11 cellular contexts compared by ENCODE assay signal in the genomic region with DNA sequence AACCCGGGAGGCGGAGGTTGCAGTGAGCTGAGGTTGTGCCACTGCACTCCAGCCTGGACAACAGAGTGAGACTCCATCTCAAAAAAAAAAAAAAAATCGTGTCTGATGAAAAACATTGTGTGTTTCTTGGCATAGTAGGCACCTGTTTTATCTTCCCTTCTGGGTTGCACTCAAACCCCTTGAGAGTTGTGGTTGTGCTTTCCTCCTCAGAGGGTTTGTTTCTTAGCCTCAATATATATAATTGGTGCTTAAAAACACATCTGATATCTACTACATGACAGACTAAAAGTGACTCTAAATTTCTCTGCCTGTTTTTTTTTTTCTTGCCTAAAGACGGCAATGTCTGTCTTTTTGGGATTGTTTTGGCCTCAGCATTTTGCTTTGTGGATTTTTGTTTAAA. TPM values are rescaled to one million over a fixed set of nuclear protein-coding genes. Genes with fewer than 3 reads are reported as not detected.
DNase-seq lines count a peak whose midpoint lies in the region; ATAC-seq and TF ChIP-seq lines count a peak whose summit lies in the region.
"Had no signal": no experiment of that assay in that cellular context is flagged by ENCODE, and none has a peak within 500 bp of the region (broad histone marks: within the 10 kb centered on the region; RNA-seq: fewer than 3 reads in every experiment).

No MANE protein-coding gene starts in this region.

- CTCF ChIA-PET in CD4-positive, alpha-beta T cell (lab: Charles Lee), result no interaction called here
- CTCF ChIA-PET in SK-N-SH (lab: Yijun Ruan, JAX), result no interaction called here

- no peak for TF ChIP-seq EP300 in SK-N-SH (IDR thresholded peaks at IDR 0.05; ENCODE audit: borderline replicate concordance in 1 of 2, low read depth in 1 of 2, low read length in 1 of 2)

- H3K9me2 ChIP-seq in SU-DHL-6 (replicated peaks; ENCODE audit: insufficient read depth, low read length) (no peaks in the 10 kb centered on the region), SK-N-SH (no peaks in the 10 kb centered on the region)

- H3K79me2 ChIP-seq in SU-DHL-6 (ENCODE audit: insufficient read depth, low read length) (no peaks in the 10 kb centered on the region), SK-N-SH (ENCODE audit: insufficient read depth) (peaks cover 100% of the 10 kb centered on the region)

- peaks cover 0 to 11% (median 0%) of the 10 kb centered on the region in 11 experiments; a peak in 6 of 22 replicates for H3K36me3 ChIP-seq in BLaER1 treated with 17β-estradiol and CSF1 and Interleukin-3, amounts not matched to agents 10 nM and 100 nM
- H3K36me3 ChIP-seq in SU-DHL-6 (ENCODE audit: low read length) (no peaks in the 10 kb centered on the region), SK-N-SH (replicated peaks in 1 of 2; ENCODE audit: control insufficient read depth in 1 of 2, insufficient read depth in 2 of 2, low read length in 1 of 2) (peaks cover 14 to 31% of the 10 kb centered on the region in 2 experiments)
- H3K36me3 ChIP-seq: brain microvascular endothelial cell had no signal

- POLR2A ChIA-PET in CD4-positive, alpha-beta T cell (lab: Charles Lee), result interaction anchor here (2.4 kb wide), 1 partner anchor 35 kb away, joined by 13 read pairs; the partner anchor contains the start of genes NKIRAS1 and RPL15
- POLR2A ChIA-PET in SK-N-SH (lab: Yijun Ruan, JAX), result interaction anchor here (1.7 kb wide), 1 partner anchor 36 kb away, joined by 8 read pairs; the partner anchor contains the start of genes NKIRAS1 and RPL15

- H3K4me1 ChIP-seq in BLaER1 treated with 17β-estradiol and CSF1 and Interleukin-3, amounts not matched to agents 10 nM and 100 nM, result peaks cover 20 to 48% (median 33%) of the 10 kb centered on the region in 10 experiments
- peaks cover 8 to 28% of the 10 kb centered on the region in 2 experiments for H3K4me1 ChIP-seq in SK-N-SH (ENCODE audit: control insufficient read depth in 1 of 2, insufficient read depth in 2 of 2, low read depth in 1 of 2, low read length in 1 of 2)
- H3K4me1 ChIP-seq: foreskin keratinocyte had no signal

- no peaks in the 10 kb centered on the region for H3K27me3 Mint-ChIP-seq in CD4-positive, alpha-beta T cell

- H3K36me3 Mint-ChIP-seq in CD4-positive, alpha-beta T cell (ENCODE audit: low read depth), result peaks cover 55% of the 10 kb centered on the region

- 0 out of 22 replicates have a peak overlapping the region, but pooled peaks of 1 of the 11 experiments have one; percentile 47 for H3K9ac ChIP-seq in BLaER1 treated with 17β-estradiol and CSF1 and Interleukin-3, amounts not matched to agents 10 nM and 100 nM
- no peak overlapping the region for H3K9ac ChIP-seq in SU-DHL-6 (ENCODE audit: low read length)
- no peak overlapping the region for H3K9ac ChIP-seq in SK-N-SH

- no peak overlapping the region; a peak in 1 of 22 replicates for H3K27ac ChIP-seq in BLaER1 treated with 17β-estradiol and CSF1 and Interleukin-3, amounts not matched to agents 10 nM and 100 nM
- H3K27ac ChIP-seq in SU-DHL-6 (ENCODE audit: low read depth, low read length) (peak overlapping the region; percentile 51; the same call in 1 of the 2 replicates), SK-N-SH (ENCODE audit: low read depth in 2 of 2, low read length in 1 of 2) (no peak overlapping the region)
- no peak overlapping the region for H3K27ac ChIP-seq in CD4-positive, alpha-beta T cell (ENCODE audit: low read depth, low read length)
- H3K27ac ChIP-seq: brain microvascular endothelial cell, foreskin keratinocyte had no signal

- H3K9me3 ChIP-seq in BLaER1 treated with 17β-estradiol and CSF1 and Interleukin-3, amounts not matched to agents 10 nM and 100 nM (replicated peaks in 1 of 11), result no peaks in the 10 kb centered on the region
- H3K9me3 ChIP-seq in SU-DHL-6 (ENCODE audit: insufficient read depth, low read length) (no peaks in the 10 kb centered on the region), SK-N-SH (no peaks in the 10 kb centered on the region)
- no peaks in the 10 kb centered on the region for H3K9me3 ChIP-seq in CD4-positive, alpha-beta T cell (ENCODE audit: control insufficient read depth, low read length)

- H3F3A ChIP-seq in SU-DHL-6 (ENCODE audit: insufficient read depth), result peaks cover 9% of the 10 kb centered on the region; the same call in 1 of the 2 replicates
- peaks cover 1% of the 10 kb centered on the region for H3F3A ChIP-seq in SK-N-SH (replicated peaks; ENCODE audit: insufficient read depth)

- WGBS in SK-N-SH (ENCODE audit: low lambda C conversion rate), result 87% methylated on average over 4 of the region's 4 CpGs

- H2AFZ ChIP-seq in SU-DHL-6 (ENCODE audit: low read depth, low read length, severe bottlenecking) (no peak overlapping the region), SK-N-SH (ENCODE audit: low read depth) (no peak overlapping the region)

- no peak overlapping the region for H3K4me3 Mint-ChIP-seq in CD4-positive, alpha-beta T cell

- no peak overlapping the region for H3K27ac Mint-ChIP-seq in CD4-positive, alpha-beta T cell

- TF ChIP-seq CTCF in SU-DHL-6 (IDR thresholded peaks at IDR 0.05; ENCODE audit: insufficient read depth, low read length, poor library complexity, severe bottlenecking), result no peak
- TF ChIP-seq CTCF in CD4-positive, alpha-beta T cell (IDR thresholded peaks at IDR 0.05), result no peak
- TF ChIP-seq CTCF in SK-N-SH (IDR thresholded peaks at IDR 0.05), result no peak

- intact Hi-C loops in CD4-positive, alpha-beta T cell (cut with DNase I, micrococcal nuclease), result no loop called here

- ATAC-seq in GM19397 (IDR thresholded peaks at IDR 0.05; ENCODE audit: unreplicated experiment) (peak; percentile 50), HG02981 (IDR thresholded peaks at IDR 0.05; ENCODE audit: unreplicated experiment) (peak; percentile 48)
- no peak for ATAC-seq in CD4-positive, alpha-beta T cell (ENCODE audit: poor library complexity)
- ATAC-seq: foreskin keratinocyte had no signal

- no peaks in the 10 kb centered on the region for H3K9me3 Mint-ChIP-seq in CD4-positive, alpha-beta T cell

- peaks cover 89% of the 10 kb centered on the region for H3K4me1 Mint-ChIP-seq in CD4-positive, alpha-beta T cell (ENCODE audit: low read depth)

- no peak overlapping the region for H3K4me3 ChIP-seq in BLaER1 treated with 17β-estradiol and CSF1 and Interleukin-3, amounts not matched to agents 10 nM and 100 nM
- H3K4me3 ChIP-seq in SU-DHL-6 (ENCODE audit: insufficient read depth, low read length, poor library complexity, severe bottlenecking) (no peak overlapping the region), SK-N-SH (ENCODE audit: low read depth in 2 of 2, low read length in 1 of 2) (no peak overlapping the region)

- no peak for DNase-seq in CD4-positive, alpha-beta T cell
- no peak for DNase-seq in SK-N-SH
- DNase-seq in midbrain (lab: John Stamatoyannopoulos, UW), result no peak
- no peak for DNase-seq in NCI-H345 (lab: John Stamatoyannopoulos, UW)
- DNase-seq: brain microvascular endothelial cell, foreskin keratinocyte, GF-D8 had no signal

- peak overlapping the region; percentile 14 to 81 (median 73); a peak in 20 of 22 replicates for H3K4me2 ChIP-seq in BLaER1 treated with 17β-estradiol and CSF1 and Interleukin-3, amounts not matched to agents 10 nM and 100 nM
- peak overlapping the region; percentile 35 for H3K4me2 ChIP-seq in SU-DHL-6 (ENCODE audit: low read depth, low read length, poor library complexity, severe bottlenecking)
- no peak overlapping the region for H3K4me2 ChIP-seq in SK-N-SH

- peaks cover 0 to 24% (median 15%) of the 10 kb centered on the region in 11 experiments; a peak in 16 of 22 replicates for H3K27me3 ChIP-seq in BLaER1 treated with 17β-estradiol and CSF1 and Interleukin-3, amounts not matched to agents 10 nM and 100 nM
- no peaks in the 10 kb centered on the region for H3K27me3 ChIP-seq in SU-DHL-6 (ENCODE audit: low read length)
- H3K27me3 ChIP-seq in CD4-positive, alpha-beta T cell (ENCODE audit: control insufficient read depth, insufficient read depth, low read length), result no peaks in the 10 kb centered on the region
- no peaks in the 10 kb centered on the region for H3K27me3 ChIP-seq in SK-N-SH (ENCODE audit: insufficient read depth)
- H3K27me3 ChIP-seq: brain microvascular endothelial cell, foreskin keratinocyte had no signal

- TF ChIP-seq RAD21 in SK-N-SH (IDR thresholded peaks at IDR 0.05; ENCODE audit: low read length), result no peak

- H4K20me1 ChIP-seq in BLaER1 treated with 17β-estradiol and CSF1 and Interleukin-3, amounts not matched to agents 10 nM and 100 nM, result peaks cover 0 to 94% (median 72%) of the 10 kb centered on the region in 11 experiments; a peak in 16 of 22 replicates
- H4K20me1 ChIP-seq in SU-DHL-6 (ENCODE audit: low read depth, low read length), result no peaks in the 10 kb centered on the region
- H4K20me1 ChIP-seq in SK-N-SH (ENCODE audit: insufficient read depth), result peaks cover 94% of the 10 kb centered on the region

TF ChIP-seq in SK-N-SH, 30 proteins besides CTCF, POLR2A, EP300 and RAD21:
- no peak for TF ChIP-seq SIN3A (IDR thresholded peaks at IDR 0.05; ENCODE audit: borderline replicate concordance, low read depth, low read length)

RNA-seq across cellular contexts. Expression of gene NR1D2, which starts 7.6 kb away (rescaled TPM):
- 100 to 1,000 TPM; 111 to 113 TPM for total RNA-seq in CD4-positive, alpha-beta T cell
- 12.0 and 15.4 TPM in 2 replicates for polyA plus RNA-seq in SK-N-SH (2012; rRNA removed)
- 18.3 and 18.5 TPM in 2 replicates for polyA plus RNA-seq in SK-N-SH (2012; cell fraction: cytosol; rRNA removed)
- polyA plus RNA-seq in SK-N-SH (2012; cell fraction: nucleus; rRNA removed), result 4.3 and 10.0 TPM in 2 replicates

RNA-seq across cellular contexts. Expression of gene RPL15, which starts 35.7 kb away (rescaled TPM):
- total RNA-seq in CD4-positive, alpha-beta T cell, result 1,000 to 10,000 TPM; 2,331 to 2,343 TPM
- polyA plus RNA-seq in SK-N-SH (2012; rRNA removed), result 4,623 and 5,582 TPM in 2 replicates
- polyA plus RNA-seq in SK-N-SH (2012; cell fraction: cytosol; rRNA removed), result 4,989 and 5,704 TPM in 2 replicates
- polyA plus RNA-seq in SK-N-SH (2012; cell fraction: nucleus; rRNA removed), result 1,488 and 1,754 TPM in 2 replicates

RNA-seq across cellular contexts. Expression of gene NKIRAS1, which starts 35.9 kb away (rescaled TPM):
- total RNA-seq in CD4-positive, alpha-beta T cell, result 1 to 10 TPM; 3.2 to 3.8 TPM
- 8.1 and 10.6 TPM in 2 replicates for polyA plus RNA-seq in SK-N-SH (2012; rRNA removed)
- polyA plus RNA-seq in SK-N-SH (2012; cell fraction: cytosol; rRNA removed), result 12.1 and 17.0 TPM in 2 replicates
- polyA plus RNA-seq in SK-N-SH (2012; cell fraction: nucleus; rRNA removed), result 5.6 and 7.1 TPM in 2 replicates
